Comparison of ENCODE assay signal across 7 cellular contexts in genomic region chr3:197599089-197599765, GRCh38. TPM values are rescaled to one million over a fixed set of nuclear protein-coding genes. Genes with fewer than 3 reads are reported as not detected.
A peak's percentile ranks its signal among the peaks of the same experiment; 100 is the strongest.
DNase-seq lines count a peak whose midpoint lies in the region; ATAC-seq, FAIRE-seq and TF ChIP-seq lines count a peak whose summit lies in the region.

No MANE protein-coding gene starts in this region.

- H2AK5ac ChIP-seq in H1 (ENCODE audit: low read depth, low read length) = no peak overlapping the region

- no peak overlapping the region for H3K27ac ChIP-seq in H1 (ENCODE audit: low read depth, low read length)

- POLR2A ChIA-PET in H1 (lab: Charles Lee; ENCODE audit: partially characterized antibody) = interaction anchor here (0.6 to 1.4 kb wide), 5 partner anchors 10 to 368 kb away, joined by 3 to 5 read pairs (median 3); partner anchors contain the start of gene BDH1

- peak overlapping the region in 1 of 2 experiments; percentile 28; a peak in 1 of 4 replicates for H3K4me2 ChIP-seq in H1 (ENCODE audit: insufficient read depth in 1 of 2, low read depth in 2 of 2, low read length in 2 of 2)

- no peak overlapping the region for H4K5ac ChIP-seq in H1 (ENCODE audit: insufficient read length, low read depth, low read length)

- CTCF ChIA-PET in H1 (lab: Charles Lee; ENCODE audit: partially characterized antibody) = interaction anchor here (0.5 to 4.4 kb wide), 44 partner anchors 11 to 310 kb away, joined by 3 to 42 read pairs (median 4); no protein-coding TSS in a partner anchor

- no peak overlapping the region; the same call in 1 of the 2 replicates for H3K18ac ChIP-seq in H1 (ENCODE audit: extremely low read depth, low read length)

- H3K23me2 ChIP-seq in H1 (ENCODE audit: low read depth, low read length) = no peaks in the 10 kb centered on the region

- H2BK5ac ChIP-seq in H1 (ENCODE audit: low read depth, low read length) = no peak overlapping the region; the same call in 1 of the 2 replicates

- H2BK20ac ChIP-seq in H1 (ENCODE audit: low read length) = no peak overlapping the region

- TF ChIP-seq CTCF in H1 (IDR thresholded peaks at IDR 0.05; ENCODE audit: control extremely low read depth in 1 of 3, insufficient read depth in 1 of 3, low read depth in 1 of 3, low read length in 3 of 3) = peak; percentile 84 to 94 (median 89)

- no peak for FAIRE-seq in H1 (lab: Jason Lieb, UNC)

- ATAC-seq in GM18909 (IDR thresholded peaks at IDR 0.05; ENCODE audit: poor library complexity, unreplicated experiment) = peak; percentile 74
- ATAC-seq in HG03521 (IDR thresholded peaks at IDR 0.05; ENCODE audit: unreplicated experiment) = peak; percentile 80

- 57% methylated on average over 22 of the region's 22 CpGs; no CpG with 5 or more reads in 1 of the 2 experiments for WGBS in H1 (ENCODE audit: extremely low coverage in 1 of 2, insufficient coverage in 1 of 2, insufficient read length in 1 of 2, insufficient replicate concordance in 2 of 2, low coverage in 1 of 2, low lambda C conversion rate in 2 of 2, missing lambda C conversion rate in 1 of 2), 2 experiments

- H2BK120ac ChIP-seq in H1 (replicated peaks; ENCODE audit: low read depth, low read length) = no peak overlapping the region

- peaks cover 6 to 17% of the 10 kb centered on the region in 2 experiments; a peak in 2 of 4 replicates for H3K9me3 ChIP-seq in H1 (ENCODE audit: insufficient read depth in 2 of 2, low read depth in 1 of 2, low read length in 1 of 2)

- no peaks in the 10 kb centered on the region for H3K79me2 ChIP-seq in H1 (ENCODE audit: control insufficient read depth in 1 of 2, insufficient read depth in 2 of 2, low read length in 2 of 2)

- peaks cover 0 to 4% (median 0%) of the 10 kb centered on the region in 4 experiments; a peak in 2 of 8 replicates for H3K36me3 ChIP-seq in H1 (ENCODE audit: control insufficient read depth in 2 of 4, insufficient read depth in 4 of 4, low read length in 3 of 4)

- H3K14ac ChIP-seq in H1 (ENCODE audit: insufficient read length) = no peak overlapping the region

- H3K56ac ChIP-seq in H1 (replicated peaks; ENCODE audit: insufficient read length, low read depth, low read length) = no peak overlapping the region

- H3K4ac ChIP-seq in H1 (replicated peaks; ENCODE audit: insufficient read length, low read depth, low read length) = peak overlapping the region; percentile 74

- H3K23ac ChIP-seq in H1 (ENCODE audit: insufficient read length) = no peak overlapping the region

- no peaks in the 10 kb centered on the region for H3K79me1 ChIP-seq in H1 (ENCODE audit: low read depth, low read length)

- no peak for TF ChIP-seq POLR2A in H1 (IDR thresholded peaks at IDR 0.05; ENCODE audit: control extremely low read depth in 1 of 2, low read depth in 2 of 2, low read length in 2 of 2)

- H3K27me3 ChIP-seq in H1 (replicated peaks in 1 of 4; ENCODE audit: control insufficient read depth in 3 of 4, extremely low read depth in 1 of 4, insufficient read depth in 3 of 4, low read length in 3 of 4) = no peaks in the 10 kb centered on the region

- H3K4me3 ChIP-seq in H1 (ENCODE audit: extremely low read depth in 1 of 4, insufficient read depth in 2 of 4, low read depth in 3 of 4, low read length in 4 of 4) = no peak overlapping the region

- no peaks in the 10 kb centered on the region for H4K20me1 ChIP-seq in H1 (replicated peaks in 1 of 2; ENCODE audit: control insufficient read depth in 1 of 2, insufficient read depth in 2 of 2, low read length in 2 of 2)

- H2BK15ac ChIP-seq in H1 (ENCODE audit: low read length) = peak overlapping the region; percentile 77; the same call in 1 of the 2 replicates

- H2BK12ac ChIP-seq in H1 (ENCODE audit: low read depth, low read length) = peak overlapping the region; percentile 35; the same call in 1 of the 2 replicates

- H4K8ac ChIP-seq in H1 (ENCODE audit: extremely low read depth, insufficient read depth, low read length) = peak overlapping the region; percentile 40; the same call in 1 of the 2 replicates

- peak; percentile 82 to 87 for TF ChIP-seq RAD21 in H1 (IDR thresholded peaks at IDR 0.05 in 1 of 2, conservative IDR thresholded peaks at IDR 0.05 in 1 of 2; ENCODE audit: low read depth in 2 of 2, low read length in 2 of 2)

- H3K4me1 ChIP-seq in H1 (replicated peaks in 1 of 4; ENCODE audit: control insufficient read depth in 3 of 4, insufficient read depth in 4 of 4, low read length in 3 of 4) = peaks cover 0 to 6% (median 2%) of the 10 kb centered on the region in 4 experiments; a peak in 2 of 7 replicates

- no peak overlapping the region for H3K9ac ChIP-seq in H1 (replicated peaks in 1 of 4; ENCODE audit: extremely low read depth in 1 of 4, low read depth in 3 of 4, low read length in 3 of 4)

- peak; percentile 70 for DNase-seq in activated CD4-positive, alpha-beta T cell treated with anti-CD3 and anti-CD28 coated beads, Interleukin-2, amount 50 U/mL, for 4 hours
- DNase-seq in H1 (ENCODE audit: low read depth in 1 of 2, low spot score in 2 of 2) (peak; percentile 67 to 88), mucosa of gallbladder (ENCODE audit: low spot score) (peak; percentile 77), NCI-H1417 (lab: John Stamatoyannopoulos, UW) (no peak)
- peak; percentile 48 to 52 for DNase-seq in stimulated activated CD8-positive, alpha-beta memory T cell treated with anti-CD3 and anti-CD28 coated beads, Interleukin-4, amount 100 ng/mL, for 4 hours (ENCODE audit: low read depth in 2 of 2, low spot score in 1 of 2)

- no peak for TF ChIP-seq EP300 in H1 (IDR thresholded peaks at IDR 0.05; ENCODE audit: borderline replicate concordance in 1 of 2, low read depth in 2 of 2, low read length in 2 of 2)

- no peak overlapping the region for H2AFZ ChIP-seq in H1 (ENCODE audit: low read length)

- no peak overlapping the region for H4K91ac ChIP-seq in H1 (replicated peaks; ENCODE audit: insufficient read length, low read length)

TF ChIP-seq in H1, 55 proteins besides CTCF, POLR2A, EP300 and RAD21:
- no peak for TF ChIP-seq KDM4A (IDR thresholded peaks at IDR 0.05; ENCODE audit: low read depth, low read length, severe bottlenecking)
- TF ChIP-seq JUN (IDR thresholded peaks at IDR 0.05; ENCODE audit: low read depth, low read length) = peak; percentile 44; the same call in 1 of the 2 replicates
- TF ChIP-seq SIN3A (conservative IDR thresholded peaks at IDR 0.05 in 1 of 2, IDR thresholded peaks at IDR 0.05 in 1 of 2; ENCODE audit: low read depth in 1 of 2, low read length in 2 of 2) = peak in 1 of 2 experiments; percentile 76; a peak in 2 of 4 replicates
TF ChIP-seq in H1: peak in this region for 2.

RNA-seq across cellular contexts. Expression of gene BDH1, which starts 43.5 kb away (rescaled TPM):
- total RNA-seq in H1 (2021; fragmentation: NEBNext Ultra II Directional; extraction: Animal tissue kit (Norgen Biotek cat#: 25700)) = 24.0 and 27.2 TPM in 2 replicates
- polyA plus RNA-seq in H1 (2011; rRNA removed) = 27.7 and 28.1 TPM in 2 replicates
- polyA plus RNA-seq in H1 (2011; cell fraction: cytosol; rRNA removed) = 35.9 TPM
- 45.8 TPM for polyA plus RNA-seq in H1 (2011; cell fraction: nucleus; rRNA removed)
- 21.0 to 34.8 TPM (median 31.0 TPM) in 4 replicates for polyA plus RNA-seq in H1 (2012, experiment 1 of 2)
- 18.8 TPM for polyA plus RNA-seq in H1 (2012, experiment 2 of 2)
- polyA plus RNA-seq in H1 (2013, experiment 1 of 2) = 16.2 TPM
- 14.6 TPM for polyA plus RNA-seq in H1 (2013, experiment 2 of 2)
- 28.8 and 37.6 TPM in 2 replicates for polyA minus RNA-seq in H1 (2011; rRNA and poly(A)+ RNA removed)
- polyA minus RNA-seq in H1 (2011; cell fraction: cytosol; rRNA and poly(A)+ RNA removed) = 12.6 TPM
- polyA minus RNA-seq in H1 (2011; cell fraction: nucleus; rRNA and poly(A)+ RNA removed) = 26.3 TPM
- 62.8 TPM for total RNA-seq in mucosa of gallbladder

Comparison
In these comparisons a context has a peak if more than half of its experiments do, and no peak if none do; other contexts are left out.
1. DNase-seq: peak in activated CD4-positive, alpha-beta T cell treated with anti-CD3 and anti-CD28 coated beads, Interleukin-2, amount 50 U/mL, for 4 hours (2 of 2), H1 (2 of 2), mucosa of gallbladder (single experiment) and stimulated activated CD8-positive, alpha-beta memory T cell treated with anti-CD3 and anti-CD28 coated beads, Interleukin-4, amount 100 ng/mL, for 4 hours (2 of 2); none in NCI-H1417 (0 of 3).